21 cellular contexts compared by ENCODE assay signal in genomic region chr1:192629602-192630001, GRCh38. TPM values are rescaled to one million over a fixed set of nuclear protein-coding genes. Genes with fewer than 3 reads are reported as not detected.
A peak's percentile ranks its signal among the peaks of the same experiment; 100 is the strongest.
DNase-seq lines count a peak whose midpoint lies in the region; ATAC-seq, FAIRE-seq and TF ChIP-seq lines count a peak whose summit lies in the region.
"Had no signal": no experiment of that assay in that cellular context is flagged by ENCODE, and none has a peak within 500 bp of the region (broad histone marks: within the 10 kb centered on the region; RNA-seq: fewer than 3 reads in every experiment).

No MANE protein-coding gene starts in this region.

- FAIRE-seq in GM12891 (lab: Jason Lieb, UNC): peak; percentile 5

- TF ChIP-seq CTCF in OCI-LY1 (IDR thresholded peaks at IDR 0.05; ENCODE audit: low read length): no peak
- no peak for TF ChIP-seq CTCF in heart left ventricle (IDR thresholded peaks at IDR 0.05)

- peak in 3 of 4 donors; percentile 66 to 75 (median 72) for ATAC-seq in heart left ventricle
- ATAC-seq in effector memory CD8-positive, alpha-beta T cell (replicated peaks): no peak

- H3K27ac ChIP-seq in OCI-LY1 (ENCODE audit: low read depth, low read length, poor library complexity, severe bottlenecking): peak overlapping the region; percentile 98
- H3K27ac ChIP-seq in heart left ventricle: no peak overlapping the region
- H3K27ac ChIP-seq: Peyer's patch had no signal

- H3K36me3 ChIP-seq in OCI-LY1 (ENCODE audit: insufficient read depth, low read length) (no peaks in the 10 kb centered on the region), heart left ventricle (no peaks in the 10 kb centered on the region)
- H3K36me3 ChIP-seq: BE2C, Peyer's patch had no signal

- H3K27me3 Mint-ChIP-seq in effector memory CD8-positive, alpha-beta T cell: peaks cover 0 to 12% of the 10 kb centered on the region in 2 donors
- H3K27me3 Mint-ChIP-seq: CD4-positive, alpha-beta T cell had no signal

- no peaks in the 10 kb centered on the region for H3K4me1 Mint-ChIP-seq in effector memory CD8-positive, alpha-beta T cell (ENCODE audit: low read depth in 2 of 2)

- no peaks in the 10 kb centered on the region for H4K20me1 ChIP-seq in OCI-LY1 (ENCODE audit: insufficient read depth, low read length)

- H3K27me3 ChIP-seq in OCI-LY1 (ENCODE audit: insufficient read depth, low read length) (no peaks in the 10 kb centered on the region), heart left ventricle (no peaks in the 10 kb centered on the region)
- H3K27me3 ChIP-seq: BE2C, Peyer's patch had no signal

- no peaks in the 10 kb centered on the region for H3K9me3 ChIP-seq in OCI-LY1 (ENCODE audit: low read length)
- H3K9me3 ChIP-seq in heart left ventricle: no peaks in the 10 kb centered on the region
- H3K9me3 ChIP-seq: BE2C, Peyer's patch had no signal

- 42 to 53% (median 48%) methylated on average over 2 of the region's 2 CpGs for WGBS in heart left ventricle, 4 donors

- DNase-seq in GM12891 (ENCODE audit: insufficient read length, low spot score) (no peak), heart left ventricle (no peak), medulla oblongata (ENCODE audit: extremely low spot score) (peak; percentile 12), NCI-H146 (lab: John Stamatoyannopoulos, UW) (no peak)
- DNase-seq in activated T-cell treated with anti-CD3 and anti-CD28 coated beads, Interleukin-2, amount 50 U/mL, for 48 hours: no peak
- DNase-seq in effector memory CD8-positive, alpha-beta T cell: no peak
- DNase-seq: BE2C; CD4-positive, alpha-beta T cell; DMS79; MV-4-11; NCI-H1417 treated with DMSO at 0.1 percent for 48 hours; NCI-H2029; NCI-H2171; NCI-H446; NCI-H69; Peyer's patch; SHP77 treated with DMSO at 0.1 percent for 48 hours; SW 1271 had no signal

- no peaks in the 10 kb centered on the region for H3K9me3 Mint-ChIP-seq in effector memory CD8-positive, alpha-beta T cell
- H3K9me3 Mint-ChIP-seq: CD4-positive, alpha-beta T cell had no signal

- peak overlapping the region; percentile 78 for H3K4me2 ChIP-seq in OCI-LY1 (ENCODE audit: low read length)

- peaks cover 8% of the 10 kb centered on the region; the same call in 1 of the 2 replicates for H3F3A ChIP-seq in OCI-LY1 (ENCODE audit: insufficient read depth, low read length)

- H3K36me3 Mint-ChIP-seq in effector memory CD8-positive, alpha-beta T cell (ENCODE audit: insufficient read depth): no peaks in the 10 kb centered on the region

- 0 out of 2 replicates have a peak overlapping the region, but pooled peaks have one; percentile 0 for H2AFZ ChIP-seq in OCI-LY1 (ENCODE audit: low read length)

- H3K79me2 ChIP-seq in OCI-LY1 (ENCODE audit: insufficient read depth, low read length): no peaks in the 10 kb centered on the region

- no peaks in the 10 kb centered on the region for H3K9me2 ChIP-seq in OCI-LY1 (ENCODE audit: low read depth, low read length)

- no peak overlapping the region for H3K27ac Mint-ChIP-seq in effector memory CD8-positive, alpha-beta T cell
- H3K27ac Mint-ChIP-seq: CD4-positive, alpha-beta T cell had no signal

- intact Hi-C loops in heart left ventricle (cut with DNase I): loop anchor here in 3 of 10 donors (5.0 to 10.0 kb wide), 3 partner anchors 165 to 178 kb away; partner anchors contain the start of gene RGS2 (in 2 of the 3)

- H3K4me1 ChIP-seq in OCI-LY1 (ENCODE audit: insufficient read depth, low read length, severe bottlenecking) (peaks cover 96% of the 10 kb centered on the region), heart left ventricle (peaks cover 0 to 45% (median 12%) of the 10 kb centered on the region in 12 donors)
- H3K4me1 ChIP-seq: Peyer's patch had no signal

- H3K4me3 Mint-ChIP-seq in effector memory CD8-positive, alpha-beta T cell: no peak overlapping the region
- H3K4me3 Mint-ChIP-seq: CD4-positive, alpha-beta T cell had no signal

- H3K9ac ChIP-seq in OCI-LY1 (ENCODE audit: low read length): peak overlapping the region; percentile 86

- TF ChIP-seq POLR2A in GM12891 (IDR thresholded peaks at IDR 0.05; ENCODE audit: low read depth, low read length) (no peak), heart left ventricle (IDR thresholded peaks at IDR 0.05) (no peak)

- peak overlapping the region; percentile 59 for H3K4me3 ChIP-seq in OCI-LY1 (ENCODE audit: low read depth, low read length, poor library complexity, severe bottlenecking)
- H3K4me3 ChIP-seq in heart left ventricle: no peak overlapping the region
- H3K4me3 ChIP-seq: Peyer's patch had no signal

TF ChIP-seq in GM12891, 5 proteins besides CTCF, POLR2A, EP300 and RAD21:
- no peak for TF ChIP-seq TAF1 (IDR thresholded peaks at IDR 0.05; ENCODE audit: low read depth, low read length)

RNA-seq across cellular contexts. Expression of gene RGS13, which starts 6.3 kb away (rescaled TPM):
- polyA plus RNA-seq in GM12891 (2012; ENCODE audit: low read depth, missing spikeins): 0.58 TPM
- under 1 TPM in 3 of 9 donors, not detected in 6; 0.17 to 0.45 (median 0.19) TPM for total RNA-seq in heart left ventricle
- polyA plus RNA-seq in heart left ventricle: not detected
- total RNA-seq: G401, H4 had no signal

RNA-seq across cellular contexts. Expression of gene RGS1, which starts 54.0 kb away (rescaled TPM):
- polyA plus RNA-seq in GM12891 (2012; ENCODE audit: low read depth, missing spikeins): 246 TPM
- 10 to 100 TPM in 1 of 9 donors, 1 to 10 TPM in 3, under 1 TPM in 4, not detected in 1; 0.28 to 20.4 (median 0.98) TPM for total RNA-seq in heart left ventricle
- 1 to 10 TPM in 1 of 2 donors, under 1 TPM in 1; 0.91 to 6.3 TPM for polyA plus RNA-seq in heart left ventricle
